8 cellular contexts compared by ENCODE assay signal in genomic region chr15:32718822-32719716, GRCh38. TPM values are rescaled to one million over a fixed set of nuclear protein-coding genes. Genes with fewer than 3 reads are reported as not detected.
DNase-seq lines count a peak whose midpoint lies in the region; ATAC-seq and TF ChIP-seq lines count a peak whose summit lies in the region.

No MANE protein-coding gene starts in this region.

- ATAC-seq in left lung = peak; percentile 60

- H3K27me3 ChIP-seq in left lung = peaks cover 63 to 84% of the 10 kb centered on the region in 2 donors

- H3K4me1 ChIP-seq in left lung = peaks cover 15 to 21% of the 10 kb centered on the region in 2 donors

- H3K27me3 Mint-ChIP-seq in T-helper 1 cell treated with Interleukin-12 subunit alpha and Interleukin-12 subunit beta and Interleukin-4 antibody, amounts not matched to agents 30 μg/mL and 1 μg/mL, for 36 hours (ENCODE audit: low read depth) = peaks cover 81% of the 10 kb centered on the region

- no peaks in the 10 kb centered on the region for H3K9me3 Mint-ChIP-seq in T-helper 1 cell treated with Interleukin-12 subunit alpha and Interleukin-12 subunit beta and Interleukin-4 antibody, amounts not matched to agents 30 μg/mL and 1 μg/mL, for 36 hours

- peak overlapping the region; percentile 42 for H3K27ac Mint-ChIP-seq in T-helper 1 cell treated with Interleukin-12 subunit alpha and Interleukin-12 subunit beta and Interleukin-4 antibody, amounts not matched to agents 30 μg/mL and 1 μg/mL, for 36 hours

- intact Hi-C loops in left lung (cut with DNase I) = no loop called here

- H3K4me3 ChIP-seq in left lung = peak overlapping the region in 1 of 2 donors; percentile 17

- no peaks in the 10 kb centered on the region for H3K36me3 Mint-ChIP-seq in T-helper 1 cell treated with Interleukin-12 subunit alpha and Interleukin-12 subunit beta and Interleukin-4 antibody, amounts not matched to agents 30 μg/mL and 1 μg/mL, for 36 hours (ENCODE audit: low read depth)

- H3K9me3 ChIP-seq in left lung = no peaks in the 10 kb centered on the region

- no peak for TF ChIP-seq CTCF in left lung (IDR thresholded peaks at IDR 0.05)
- no peak for TF ChIP-seq CTCF in RWPE1 (conservative IDR thresholded peaks at IDR 0.05; ENCODE audit: low read depth)

- no peaks in the 10 kb centered on the region for H3K36me3 ChIP-seq in left lung

- peaks cover 10% of the 10 kb centered on the region for H3K4me1 Mint-ChIP-seq in T-helper 1 cell treated with Interleukin-12 subunit alpha and Interleukin-12 subunit beta and Interleukin-4 antibody, amounts not matched to agents 30 μg/mL and 1 μg/mL, for 36 hours (ENCODE audit: low read depth)

- H3K4me3 Mint-ChIP-seq in T-helper 1 cell treated with Interleukin-12 subunit alpha and Interleukin-12 subunit beta and Interleukin-4 antibody, amounts not matched to agents 30 μg/mL and 1 μg/mL, for 36 hours = peak overlapping the region; percentile 16

- CTCF ChIA-PET in RWPE1 (lab: Yijun Ruan, JAX) = no interaction called here

- no peak for DNase-seq in T-helper 1 cell
- DNase-seq in astrocyte of the hippocampus (ENCODE audit: low read depth, low spot score) = peak; percentile 63
- peak in 1 of 2 donors; percentile 72 for DNase-seq in left lung
- DNase-seq in substantia nigra (lab: John Stamatoyannopoulos, UW) = peak in 8 of 49 donors; percentile 6 to 39 (median 16)
- DNase-seq in occipital lobe (lab: John Stamatoyannopoulos, UW) = no peak
- no peak for DNase-seq in RWPE1 (ENCODE audit: low spot score)
- DNase-seq in NCI-H128 (lab: John Stamatoyannopoulos, UW; ENCODE audit: unreplicated experiment) = no peak

- H3K27ac ChIP-seq in left lung = no peak overlapping the region
- H3K27ac ChIP-seq in substantia nigra (ENCODE audit: low read depth, low read length, poor library complexity, severe bottlenecking) = peak overlapping the region; percentile 30
- no peak overlapping the region for H3K27ac ChIP-seq in RWPE1

- POLR2A ChIA-PET in RWPE1 (lab: Yijun Ruan, JAX; ENCODE audit: low non-redundant PET) = no interaction called here

RNA-seq across cellular contexts. Expression of gene GREM1, which starts 1.3 kb away (rescaled TPM):
- total RNA-seq in left lung = 1 to 10 TPM in 1 of 2 donors, under 1 TPM in 1; 0.96 to 2.2 TPM
- total RNA-seq in occipital lobe = 3.4 TPM
